ENCODE assay signal across 1 cellular context in genomic region chr11:108221981-108222685, GRCh38.
TF ChIP-seq lines count a peak whose summit lies in the region.

TSS of gene NPAT (minus strand) at chr11:108222638. CDS start at chr11:108222536, 102 bp downstream.

TF ChIP-seq in HepG2, 621 proteins besides CTCF, POLR2A, EP300 and RAD21 (continued from another document and continues in another):
- TF ChIP-seq ZNF503 (CRISPR knock-in tag; IDR thresholded peaks at IDR 0.05) (no peak; the same call in 1 of the 2 replicates), CSRNP1 (CRISPR knock-in tag; IDR thresholded peaks at IDR 0.05) (0 out of 2 replicates have a peak, but pooled peaks have one; percentile 12), MAZ (IDR thresholded peaks at IDR 0.05; ENCODE audit: borderline replicate concordance, low read depth, low read length) (no peak), MAZ (CRISPR knock-in tag; IDR thresholded peaks at IDR 0.05; ENCODE audit: low read depth) (no peak), KAT7 (CRISPR knock-in tag; IDR thresholded peaks at IDR 0.05; ENCODE audit: borderline replicate concordance) (no peak), MED1 (CRISPR knock-in tag; IDR thresholded peaks at IDR 0.05) (0 out of 2 replicates have a peak, but pooled peaks have one; percentile 12), ZBTB1 (CRISPR knock-in tag; IDR thresholded peaks at IDR 0.05; ENCODE audit: borderline replicate concordance) (no peak), NFAT5 (CRISPR knock-in tag; IDR thresholded peaks at IDR 0.05) (peak; percentile 45; the same call in 1 of the 2 replicates), IRF2 (CRISPR knock-in tag; IDR thresholded peaks at IDR 0.05) (no peak), SKIL (CRISPR knock-in tag; IDR thresholded peaks at IDR 0.05; ENCODE audit: borderline replicate concordance) (no peak), SCMH1 (CRISPR knock-in tag; IDR thresholded peaks at IDR 0.05; ENCODE audit: borderline replicate concordance) (no peak), GPBP1L1 (CRISPR knock-in tag; IDR thresholded peaks at IDR 0.05) (no peak), TEF (CRISPR knock-in tag; IDR thresholded peaks at IDR 0.05) (0 out of 2 replicates have a peak, but pooled peaks have one; percentile 13), ZNF747 (CRISPR knock-in tag; IDR thresholded peaks at IDR 0.05; ENCODE audit: borderline replicate concordance) (no peak; the same call in 1 of the 2 replicates), ZNF30 (CRISPR knock-in tag; IDR thresholded peaks at IDR 0.05) (no peak), ZNF230 (CRISPR knock-in tag; IDR thresholded peaks at IDR 0.05) (peak; percentile 9; the same call in 1 of the 2 replicates), ZNF337 (CRISPR knock-in tag; IDR thresholded peaks at IDR 0.05; ENCODE audit: borderline replicate concordance, low read depth) (0 out of 2 replicates have a peak, but pooled peaks have one; percentile 21), KLF15 (CRISPR knock-in tag; IDR thresholded peaks at IDR 0.05; ENCODE audit: borderline replicate concordance) (no peak), KDM4B (CRISPR knock-in tag; IDR thresholded peaks at IDR 0.05) (no peak), ZHX2 (IDR thresholded peaks at IDR 0.05; ENCODE audit: low read depth) (no peak), ZHX2 (CRISPR knock-in tag; IDR thresholded peaks at IDR 0.05; ENCODE audit: borderline replicate concordance) (no peak), ZSCAN29 (CRISPR knock-in tag; conservative IDR thresholded peaks at IDR 0.05) (0 out of 2 replicates have a peak, but pooled peaks have one; percentile 12), MIER2 (CRISPR knock-in tag; IDR thresholded peaks at IDR 0.05) (no peak), RXRB (CRISPR knock-in tag; IDR thresholded peaks at IDR 0.05; ENCODE audit: borderline replicate concordance) (no peak), SRY (CRISPR knock-in tag; IDR thresholded peaks at IDR 0.05) (0 out of 2 replicates have a peak, but pooled peaks have one; percentile 34), RFXAP (CRISPR knock-in tag; IDR thresholded peaks at IDR 0.05; ENCODE audit: borderline replicate concordance) (0 out of 2 replicates have a peak, but pooled peaks have one; percentile 16), HINFP (CRISPR knock-in tag; IDR thresholded peaks at IDR 0.05; ENCODE audit: low read depth) (no peak), ZNF543 (CRISPR knock-in tag; IDR thresholded peaks at IDR 0.05) (0 out of 2 replicates have a peak, but pooled peaks have one; percentile 85), TFDP1 (CRISPR knock-in tag; IDR thresholded peaks at IDR 0.05; ENCODE audit: borderline replicate concordance) (no peak), NFATC3 (CRISPR knock-in tag; IDR thresholded peaks at IDR 0.05) (peak; percentile 24; the same call in 1 of the 2 replicates), ZNF577 (CRISPR knock-in tag; IDR thresholded peaks at IDR 0.05; ENCODE audit: borderline replicate concordance, low read depth) (no peak)
